In genomic region chr13:18996221-18996620, GRCh38 we compare ENCODE assay signal across 17 cellular contexts.
A peak's percentile ranks its signal among the peaks of the same experiment; 100 is the strongest.
DNase-seq lines count a peak whose midpoint lies in the region; ATAC-seq and TF ChIP-seq lines count a peak whose summit lies in the region.
"Had no signal": no experiment of that assay in that cellular context is flagged by ENCODE, and none has a peak within 500 bp of the region (broad histone marks: within the 10 kb centered on the region; RNA-seq: fewer than 3 reads in every experiment).

No MANE protein-coding gene starts in this region.

- no TSS peak for BruUV-seq in Calu3 (replicated peaks; lab: Mats Ljungman, UMichigan)

- POLR2A ChIA-PET in activated CD4-positive, alpha-beta T cell treated with anti-CD3 and anti-CD28 coated beads, Interleukin-2, amount 10 ng/mL, durations not matched to agents 7 days and 5 days (lab: Charles Lee) = no interaction called here
- POLR2A ChIA-PET in activated CD4-positive, alpha-beta T cell treated with anti-CD3 and anti-CD28 coated beads for 36 hours (lab: Charles Lee) = no interaction called here

- peaks cover 10% of the 10 kb centered on the region for H3K4me1 Mint-ChIP-seq in activated CD4-positive, alpha-beta T cell treated with anti-CD3 and anti-CD28 coated beads, Interleukin-2, amount 10 ng/mL, durations not matched to agents 7 days and 5 days
- H3K4me1 Mint-ChIP-seq in activated CD4-positive, alpha-beta T cell treated with anti-CD3 and anti-CD28 coated beads for 36 hours = peaks cover 14% of the 10 kb centered on the region
- H3K4me1 Mint-ChIP-seq in chondrocyte (ENCODE audit: low read depth) = no peaks in the 10 kb centered on the region
- H3K4me1 Mint-ChIP-seq in Calu3 (ENCODE audit: low read depth, unreplicated experiment) = no peaks in the 10 kb centered on the region
- H3K4me1 Mint-ChIP-seq: GM23338 had no signal

- no peak overlapping the region for H3K4me3 Mint-ChIP-seq in activated CD4-positive, alpha-beta T cell treated with anti-CD3 and anti-CD28 coated beads, Interleukin-2, amount 10 ng/mL, durations not matched to agents 7 days and 5 days
- H3K4me3 Mint-ChIP-seq in activated CD4-positive, alpha-beta T cell treated with anti-CD3 and anti-CD28 coated beads for 36 hours = no peak overlapping the region
- H3K4me3 Mint-ChIP-seq in chondrocyte (ENCODE audit: unreplicated experiment) (no peak overlapping the region), Calu3 (ENCODE audit: low read depth, unreplicated experiment) (no peak overlapping the region)
- H3K4me3 Mint-ChIP-seq: CD8-positive, alpha-beta T cell; GM23338 had no signal

- CTCF ChIA-PET in activated CD4-positive, alpha-beta T cell treated with anti-CD3 and anti-CD28 coated beads, Interleukin-2, amount 10 ng/mL, durations not matched to agents 7 days and 5 days (lab: Charles Lee) = no interaction called here
- CTCF ChIA-PET in activated CD4-positive, alpha-beta T cell treated with anti-CD3 and anti-CD28 coated beads for 36 hours (lab: Charles Lee) = no interaction called here
- CTCF ChIA-PET in Calu3 (lab: Charles Lee) = no interaction called here

- TF ChIP-seq CTCF in chondrocyte (IDR thresholded peaks at IDR 0.05) (no peak), Calu3 (IDR thresholded peaks at IDR 0.05; ENCODE audit: unreplicated experiment) (no peak)

- no peaks in the 10 kb centered on the region for H3K27me3 Mint-ChIP-seq in activated CD4-positive, alpha-beta T cell treated with anti-CD3 and anti-CD28 coated beads, Interleukin-2, amount 10 ng/mL, durations not matched to agents 7 days and 5 days
- H3K27me3 Mint-ChIP-seq in activated CD4-positive, alpha-beta T cell treated with anti-CD3 and anti-CD28 coated beads for 36 hours = no peaks in the 10 kb centered on the region
- H3K27me3 Mint-ChIP-seq in chondrocyte (ENCODE audit: low read depth) (no peaks in the 10 kb centered on the region), Calu3 (ENCODE audit: unreplicated experiment) (no peaks in the 10 kb centered on the region)

- DNase-seq in activated CD4-positive, alpha-beta T cell treated with anti-CD3 and anti-CD28 coated beads, Interleukin-2, amount 10 ng/mL, durations not matched to agents 7 days and 5 days = no peak
- DNase-seq in activated CD4-positive, alpha-beta T cell treated with anti-CD3 and anti-CD28 coated beads for 36 hours = no peak
- DNase-seq in chondrocyte (ENCODE audit: low spot score) (peak; percentile 30), left lobe of liver (ENCODE audit: low spot score) (peak; percentile 62), Calu3 (no peak), NCI-H2107 treated with DMSO at 0.1 percent for 48 hours (lab: John Stamatoyannopoulos, UW; ENCODE audit: unreplicated experiment) (no peak)
- DNase-seq: 8988T; ACHN; CD8-positive, alpha-beta T cell; COR-L47; DND-41; GDM1; H7; IMR-90; KG1 had no signal

- no peaks in the 10 kb centered on the region for H3K36me3 Mint-ChIP-seq in activated CD4-positive, alpha-beta T cell treated with anti-CD3 and anti-CD28 coated beads, Interleukin-2, amount 10 ng/mL, durations not matched to agents 7 days and 5 days (ENCODE audit: low read depth)
- no peaks in the 10 kb centered on the region for H3K36me3 Mint-ChIP-seq in activated CD4-positive, alpha-beta T cell treated with anti-CD3 and anti-CD28 coated beads for 36 hours (ENCODE audit: low read depth)
- H3K36me3 Mint-ChIP-seq in chondrocyte (ENCODE audit: low read depth) (peaks cover 2% of the 10 kb centered on the region), Calu3 (ENCODE audit: insufficient read depth, unreplicated experiment) (no peaks in the 10 kb centered on the region)
- H3K36me3 Mint-ChIP-seq: CD8-positive, alpha-beta T cell had no signal

- ATAC-seq in activated CD4-positive, alpha-beta T cell treated with anti-CD3 and anti-CD28 coated beads for 36 hours = no peak
- ATAC-seq in left lobe of liver (peak; percentile 27), GM21381 (IDR thresholded peaks at IDR 0.05; ENCODE audit: unreplicated experiment) (no peak)
- ATAC-seq: CD8-positive, alpha-beta T cell; GM23338 had no signal

- intact Hi-C loops in activated CD4-positive, alpha-beta T cell treated with anti-CD3 and anti-CD28 coated beads for 36 hours (cut with DNase I, micrococcal nuclease) = no loop called here
- intact Hi-C loops in Calu3 (cut with micrococcal nuclease; ENCODE audit: unreplicated experiment) = no loop called here

- H3K9me3 Mint-ChIP-seq in activated CD4-positive, alpha-beta T cell treated with anti-CD3 and anti-CD28 coated beads, Interleukin-2, amount 10 ng/mL, durations not matched to agents 7 days and 5 days = peaks cover 5% of the 10 kb centered on the region
- no peaks in the 10 kb centered on the region for H3K9me3 Mint-ChIP-seq in activated CD4-positive, alpha-beta T cell treated with anti-CD3 and anti-CD28 coated beads for 36 hours (ENCODE audit: low read depth)
- peaks cover 86% of the 10 kb centered on the region for H3K9me3 Mint-ChIP-seq in chondrocyte (ENCODE audit: low read depth)
- peaks cover 54% of the 10 kb centered on the region for H3K9me3 Mint-ChIP-seq in Calu3 (ENCODE audit: low read depth, unreplicated experiment)
- H3K9me3 Mint-ChIP-seq: CD8-positive, alpha-beta T cell had no signal

- peak overlapping the region; percentile 28 for H3K27ac Mint-ChIP-seq in activated CD4-positive, alpha-beta T cell treated with anti-CD3 and anti-CD28 coated beads, Interleukin-2, amount 10 ng/mL, durations not matched to agents 7 days and 5 days
- no peak overlapping the region for H3K27ac Mint-ChIP-seq in activated CD4-positive, alpha-beta T cell treated with anti-CD3 and anti-CD28 coated beads for 36 hours
- H3K27ac Mint-ChIP-seq in chondrocyte (ENCODE audit: unreplicated experiment) (no peak overlapping the region), Calu3 (ENCODE audit: unreplicated experiment) (no peak overlapping the region)
- H3K27ac Mint-ChIP-seq: CD8-positive, alpha-beta T cell; GM23338 had no signal

Comparison
In these comparisons a context has a peak if more than half of its experiments do, and no peak if none do; other contexts are left out.
1. DNase-seq: peak in chondrocyte (single experiment) and left lobe of liver (single experiment); none in activated CD4-positive, alpha-beta T cell treated with anti-CD3 and anti-CD28 coated beads, Interleukin-2, amount 10 ng/mL, durations not matched to agents 7 days and 5 days (single experiment), activated CD4-positive, alpha-beta T cell treated with anti-CD3 and anti-CD28 coated beads for 36 hours (single experiment), Calu3 (single experiment) and NCI-H2107 treated with DMSO at 0.1 percent for 48 hours (single experiment).